Comparison of ENCODE assay signal across 23 cellular contexts in genomic region chr17:74040291-74040690, GRCh38.
DNase-seq lines count a peak whose midpoint lies in the region; ATAC-seq, FAIRE-seq and TF ChIP-seq lines count a peak whose summit lies in the region.
"Had no signal": no experiment of that assay in that cellular context is flagged by ENCODE, and none has a peak within 500 bp of the region (broad histone marks: within the 10 kb centered on the region; RNA-seq: fewer than 3 reads in every experiment).

No MANE protein-coding gene starts in this region.

- no peak for TF ChIP-seq CTCF in H1 (IDR thresholded peaks at IDR 0.05; ENCODE audit: control extremely low read depth in 1 of 3, insufficient read depth in 1 of 3, low read depth in 1 of 3, low read length in 3 of 3)

- no peaks in the 10 kb centered on the region; the same call in 1 of the 2 replicates for H3K23me2 ChIP-seq in H1 (ENCODE audit: low read depth, low read length)

- H2BK5ac ChIP-seq in H1 (ENCODE audit: low read depth, low read length), result no peak overlapping the region

- H2BK12ac ChIP-seq in H1 (ENCODE audit: low read depth, low read length), result no peak overlapping the region

- TF ChIP-seq RAD21 in H1 (IDR thresholded peaks at IDR 0.05 in 1 of 2, conservative IDR thresholded peaks at IDR 0.05 in 1 of 2; ENCODE audit: low read depth in 2 of 2, low read length in 2 of 2), result no peak

- peak overlapping the region; percentile 38 for H3K4ac ChIP-seq in H1 (replicated peaks; ENCODE audit: insufficient read length, low read depth, low read length)

- H3K79me2 ChIP-seq in H1 (ENCODE audit: control insufficient read depth in 1 of 2, insufficient read depth in 2 of 2, low read length in 2 of 2), result no peaks in the 10 kb centered on the region

- no peak overlapping the region for H4K5ac ChIP-seq in H1 (ENCODE audit: insufficient read length, low read depth, low read length)

- no peak overlapping the region for H4K91ac ChIP-seq in H1 (replicated peaks; ENCODE audit: insufficient read length, low read length)

- H3K18ac ChIP-seq in H1 (ENCODE audit: extremely low read depth, low read length), result no peak overlapping the region

- no peak overlapping the region for H3K27ac ChIP-seq in H1 (ENCODE audit: low read depth, low read length)
- peak overlapping the region; percentile 92 for H3K27ac ChIP-seq in temporal lobe (ENCODE audit: low read depth, low read length)
- H3K27ac ChIP-seq: 22Rv1, A549, BLaER1, HL-60 had no signal

- no peaks in the 10 kb centered on the region for H3K9me3 ChIP-seq in H1 (ENCODE audit: insufficient read depth in 2 of 2, low read depth in 1 of 2, low read length in 1 of 2)
- H3K9me3 ChIP-seq: A549, BLaER1 had no signal

- POLR2A ChIA-PET in H1 (lab: Charles Lee; ENCODE audit: partially characterized antibody), result interaction anchor here (0.6 to 1.5 kb wide), 2 partner anchors 11 to 32 kb away, joined by 3 read pairs; no protein-coding TSS in a partner anchor

- H2BK120ac ChIP-seq in H1 (replicated peaks; ENCODE audit: low read depth, low read length), result no peak overlapping the region

- H3K9ac ChIP-seq in H1 (replicated peaks in 1 of 4; ENCODE audit: extremely low read depth in 1 of 4, low read depth in 3 of 4, low read length in 3 of 4), result no peak overlapping the region
- H3K9ac ChIP-seq: BLaER1 had no signal

- H2BK20ac ChIP-seq in H1 (ENCODE audit: low read length), result no peak overlapping the region

- H2BK15ac ChIP-seq in H1 (ENCODE audit: low read length), result no peak overlapping the region

- TF ChIP-seq EP300 in H1 (IDR thresholded peaks at IDR 0.05; ENCODE audit: borderline replicate concordance in 1 of 2, low read depth in 2 of 2, low read length in 2 of 2), result no peak

- DNase-seq in NCI-H82 (lab: John Stamatoyannopoulos, UW) (peak; percentile 65), NCI-H82 treated with DMSO at 0.1 percent for 48 hours (lab: John Stamatoyannopoulos, UW; ENCODE audit: unreplicated experiment) (no peak), cerebellar cortex (ENCODE audit: low spot score) (peak; percentile 70), H1 (ENCODE audit: low read depth in 1 of 2, low spot score in 2 of 2) (no peak), NCI-H2029 (lab: John Stamatoyannopoulos, UW) (no peak), NCI-H1694 (lab: John Stamatoyannopoulos, UW) (no peak)
- DNase-seq: CD8-positive, alpha-beta T cell; COR-L47; DMS 273 treated with DMSO at 0.1 percent for 48 hours; GDM1; HCEC 1CT; IMR-90 had no signal

- H3K4me3 ChIP-seq in H1 (ENCODE audit: extremely low read depth in 1 of 4, insufficient read depth in 2 of 4, low read depth in 3 of 4, low read length in 4 of 4), result no peak overlapping the region
- H3K4me3 ChIP-seq: A549, BLaER1, K562 had no signal

- no peak overlapping the region for H3K4me2 ChIP-seq in H1 (ENCODE audit: insufficient read depth in 1 of 2, low read depth in 2 of 2, low read length in 2 of 2)
- H3K4me2 ChIP-seq: A549 had no signal

- WGBS in H1 (ENCODE audit: extremely low coverage in 1 of 2, insufficient coverage in 1 of 2, insufficient read length in 1 of 2, insufficient replicate concordance in 2 of 2, low coverage in 1 of 2, low lambda C conversion rate in 2 of 2, missing lambda C conversion rate in 1 of 2), 2 experiments, result 86% methylated on average over 9 of the region's 9 CpGs; no CpG with 5 or more reads in 1 of the 2 experiments

- CTCF ChIA-PET in H1 (lab: Charles Lee; ENCODE audit: partially characterized antibody), result interaction anchor here (1.0 to 3.8 kb wide), 8 partner anchors 8 to 159 kb away, joined by 3 to 15 read pairs (median 4); no protein-coding TSS in a partner anchor

- no peak for TF ChIP-seq POLR2A in H1 (IDR thresholded peaks at IDR 0.05; ENCODE audit: control extremely low read depth in 1 of 2, low read depth in 2 of 2, low read length in 2 of 2)

- H2AK5ac ChIP-seq in H1 (ENCODE audit: low read depth, low read length), result no peak overlapping the region

- peak overlapping the region; percentile 19; the same call in 1 of the 2 replicates for H4K8ac ChIP-seq in H1 (ENCODE audit: extremely low read depth, insufficient read depth, low read length)

- no peak overlapping the region for H3K23ac ChIP-seq in H1 (ENCODE audit: insufficient read length)

- no peaks in the 10 kb centered on the region for H3K36me3 ChIP-seq in H1 (ENCODE audit: control insufficient read depth in 2 of 4, insufficient read depth in 4 of 4, low read length in 3 of 4)
- H3K36me3 ChIP-seq: BLaER1 had no signal

- no peaks in the 10 kb centered on the region for H4K20me1 ChIP-seq in H1 (replicated peaks in 1 of 2; ENCODE audit: control insufficient read depth in 1 of 2, insufficient read depth in 2 of 2, low read length in 2 of 2)
- H4K20me1 ChIP-seq: BLaER1 had no signal

- no peak overlapping the region for H3K14ac ChIP-seq in H1 (ENCODE audit: insufficient read length)

- H3K79me1 ChIP-seq in H1 (ENCODE audit: low read depth, low read length), result no peaks in the 10 kb centered on the region

- no peak overlapping the region for H2AFZ ChIP-seq in H1 (ENCODE audit: low read length)

- H3K4me1 ChIP-seq in H1 (replicated peaks in 1 of 4; ENCODE audit: control insufficient read depth in 3 of 4, insufficient read depth in 4 of 4, low read length in 3 of 4), result no peaks in the 10 kb centered on the region

- no peaks in the 10 kb centered on the region for H3K27me3 ChIP-seq in H1 (replicated peaks in 1 of 4; ENCODE audit: control insufficient read depth in 3 of 4, extremely low read depth in 1 of 4, insufficient read depth in 3 of 4, low read length in 3 of 4)
- H3K27me3 ChIP-seq: BLaER1 had no signal

- H3K56ac ChIP-seq in H1 (replicated peaks; ENCODE audit: insufficient read length, low read depth, low read length), result no peak overlapping the region

- FAIRE-seq in H1 (lab: Jason Lieb, UNC), result no peak
- FAIRE-seq: A549, GM12892, GM18507, H54, HTR-8/SVneo, K562 had no signal

- no peak for ATAC-seq in GM21737 (IDR thresholded peaks at IDR 0.05; ENCODE audit: unreplicated experiment)
- ATAC-seq: A549; CD8-positive, alpha-beta T cell; K562 had no signal

TF ChIP-seq in H1, 55 proteins besides CTCF, POLR2A, EP300 and RAD21:
- TF ChIP-seq FOSL1 (IDR thresholded peaks at IDR 0.05; ENCODE audit: insufficient read depth, low read depth, low read length) (no peak), JUND (IDR thresholded peaks at IDR 0.05; ENCODE audit: low read length) (no peak), NANOG (IDR thresholded peaks at IDR 0.05; ENCODE audit: insufficient read depth, low read depth, low read length, poor library complexity, severe bottlenecking) (no peak), RXRA (IDR thresholded peaks at IDR 0.05; ENCODE audit: insufficient read depth, low read depth, low read length) (no peak), KDM1A (IDR thresholded peaks at IDR 0.05; ENCODE audit: borderline replicate concordance, low read length) (no peak), SAP30 (IDR thresholded peaks at IDR 0.05; ENCODE audit: insufficient read depth, insufficient replicate concordance, low read length) (no peak), POLR2AphosphoS5 (IDR thresholded peaks at IDR 0.05; ENCODE audit: low read depth, low read length) (no peak), POU5F1 (IDR thresholded peaks at IDR 0.05; ENCODE audit: low read depth, low read length) (no peak), HDAC6 (IDR thresholded peaks at IDR 0.05; ENCODE audit: low read depth, low read length) (no peak), TEAD4 (IDR thresholded peaks at IDR 0.05; ENCODE audit: low read depth, low read length) (no peak), RBBP5 (IDR thresholded peaks at IDR 0.05; ENCODE audit: borderline replicate concordance, low read depth, low read length) (no peak), GTF2F1 (IDR thresholded peaks at IDR 0.05; ENCODE audit: borderline replicate concordance, low read depth, low read length) (no peak), CBX8 (IDR thresholded peaks at IDR 0.05; ENCODE audit: borderline replicate concordance, low read depth, low read length) (no peak), SP4 (IDR thresholded peaks at IDR 0.05; ENCODE audit: low read length) (no peak), ZNF274 (IDR thresholded peaks at IDR 0.05; ENCODE audit: borderline replicate concordance, extremely low read depth, low read length) (no peak)

Comparison
In these comparisons a context has a peak if more than half of its experiments do, and no peak if none do; other contexts are left out.
1. DNase-seq: peak in NCI-H82 (single experiment) and cerebellar cortex (single experiment); none in NCI-H82 treated with DMSO at 0.1 percent for 48 hours (single experiment), H1 (0 of 2), NCI-H2029 (single experiment) and NCI-H1694 (single experiment).